Comparison of ENCODE assay signal across 2 cellular contexts in genomic region chr2:48508461-48509124, GRCh38.
A peak's percentile ranks its signal among the peaks of the same experiment; 100 is the strongest.
TF ChIP-seq lines count a peak whose summit lies in the region.

No MANE protein-coding gene starts in this region.

TF ChIP-seq in GM23338, 12 proteins besides CTCF, POLR2A, EP300 and RAD21 (continued from another document):
- TF ChIP-seq CREB1 (CRISPR knock-in tag; IDR thresholded peaks at IDR 0.05; ENCODE audit: low read depth) (no peak), ETS1 (IDR thresholded peaks at IDR 0.05) (peak; percentile 71), STAT1 (IDR thresholded peaks at IDR 0.05; ENCODE audit: unreplicated experiment) (no peak), ZNF462 (CRISPR knock-in tag; IDR thresholded peaks at IDR 0.05) (no peak), EZH2 (IDR thresholded peaks at IDR 0.05; ENCODE audit: low read depth, unreplicated experiment) (no peak), ZNF114 (CRISPR knock-in tag; IDR thresholded peaks at IDR 0.05) (no peak), EZH2phosphoT487 (IDR thresholded peaks at IDR 0.05; ENCODE audit: unreplicated experiment) (no peak)

TF ChIP-seq in SK-N-SH, 30 proteins besides CTCF, POLR2A, EP300 and RAD21 (continued from another document):
- TF ChIP-seq PBX3 (IDR thresholded peaks at IDR 0.05), result peak; percentile 92
- TF ChIP-seq NFIC (IDR thresholded peaks at IDR 0.05; ENCODE audit: borderline replicate concordance), result peak; percentile 29; the same call in 1 of the 2 replicates
- TF ChIP-seq TEAD4 (IDR thresholded peaks at IDR 0.05; ENCODE audit: borderline replicate concordance, insufficient read depth), result 0 out of 2 replicates have a peak, but pooled peaks have one; percentile 35
- peak; percentile 11; the same call in 1 of the 2 replicates for TF ChIP-seq MAX (IDR thresholded peaks at IDR 0.05; ENCODE audit: low read depth)
